8 cellular contexts compared by ENCODE assay signal in the genomic region with DNA sequence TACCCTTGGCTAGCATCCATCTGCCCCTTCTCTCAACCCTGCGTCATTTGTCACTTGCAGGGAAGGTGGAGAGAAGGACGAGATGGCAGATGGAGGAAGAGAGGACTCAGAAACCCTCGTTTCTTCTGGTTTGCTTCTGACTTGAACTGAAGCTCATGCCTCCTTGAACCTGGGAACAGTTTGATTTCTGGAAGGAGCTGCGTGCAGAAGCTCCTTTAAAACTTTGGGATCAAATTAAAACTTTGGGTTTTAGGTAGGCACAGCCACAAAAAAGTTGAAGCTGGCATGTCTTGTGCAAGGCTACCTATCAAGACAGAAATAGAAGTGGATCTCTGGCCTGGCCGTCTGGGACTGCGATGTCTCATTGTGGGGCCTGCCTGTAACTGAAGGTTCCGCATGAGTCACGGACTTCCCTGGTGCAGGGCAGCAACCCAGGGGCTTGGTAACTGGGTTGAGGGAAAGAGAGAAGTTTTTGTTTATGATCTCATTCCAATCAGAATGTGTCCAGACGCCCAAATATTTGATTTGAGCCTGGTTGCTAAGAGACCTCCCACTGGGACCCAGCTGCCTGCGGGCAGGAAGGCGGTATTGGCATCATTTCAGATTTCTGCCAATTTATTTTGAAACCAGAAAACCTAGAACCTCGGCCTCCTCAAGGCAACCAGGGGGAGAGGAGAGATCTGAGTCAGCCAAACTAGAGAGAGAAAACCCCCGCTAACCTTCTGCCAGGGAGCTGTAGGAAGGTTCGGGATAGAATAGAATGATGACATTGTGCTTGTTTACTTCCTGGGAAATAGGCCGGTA. TPM values are rescaled to one million over a fixed set of nuclear protein-coding genes. Genes with fewer than 3 reads are reported as not detected.
A peak's percentile ranks its signal among the peaks of the same experiment; 100 is the strongest.
DNase-seq lines count a peak whose midpoint lies in the region; ATAC-seq and TF ChIP-seq lines count a peak whose summit lies in the region.

No MANE protein-coding gene starts in this region.

- no peaks in the 10 kb centered on the region for H3K27me3 ChIP-seq in tibial nerve

- TF ChIP-seq CTCF in choroid plexus epithelial cell (conservative IDR thresholded peaks at IDR 0.05; ENCODE audit: low read depth, low read length), result peak; percentile 6
- no peak for TF ChIP-seq CTCF in tibial nerve (IDR thresholded peaks at IDR 0.05)

- H3K36me3 ChIP-seq in mesodermal cell (ENCODE audit: control insufficient read depth, insufficient read depth, low read length), result no peaks in the 10 kb centered on the region
- no peaks in the 10 kb centered on the region for H3K36me3 ChIP-seq in tibial nerve

- H3K4me1 ChIP-seq in mesodermal cell (ENCODE audit: control insufficient read depth, insufficient read depth, low read length, poor library complexity, severe bottlenecking), result peaks cover 21% of the 10 kb centered on the region
- peaks cover 0 to 27% (median 10%) of the 10 kb centered on the region in 4 donors for H3K4me1 ChIP-seq in tibial nerve

- ATAC-seq in GM21360 (IDR thresholded peaks at IDR 0.05; ENCODE audit: unreplicated experiment) (peak; percentile 73), HG03139 (IDR thresholded peaks at IDR 0.05; ENCODE audit: unreplicated experiment) (no peak)

- H3K9me3 ChIP-seq in mesodermal cell (ENCODE audit: control insufficient read depth, low read length) (no peaks in the 10 kb centered on the region), tibial nerve (no peaks in the 10 kb centered on the region)

- H3K27ac ChIP-seq in mesodermal cell (ENCODE audit: low read depth, low read length, severe bottlenecking) (peak overlapping the region; percentile 94), tibial nerve (peak overlapping the region in 3 of 4 donors; percentile 40 to 80 (median 65))

- no peak for TF ChIP-seq POLR2A in tibial nerve (IDR thresholded peaks at IDR 0.05)

- DNase-seq in ELF-1 (ENCODE audit: low read depth, low spot score) (peak; percentile 63), HK-2 (ENCODE audit: unreplicated experiment) (peak; percentile 61), SHP77 (lab: John Stamatoyannopoulos, UW) (peak; percentile 57 to 72), choroid plexus epithelial cell (ENCODE audit: low read depth) (peak; percentile 98), tibial nerve (ENCODE audit: low spot score in 2 of 2) (peak; percentile 42 to 50)

- TF ChIP-seq EP300 in tibial nerve (IDR thresholded peaks at IDR 0.05), result peak in 1 of 2 donors; percentile 17

- H3K4me3 ChIP-seq in choroid plexus epithelial cell (ENCODE audit: low read depth, low read length), result no peak overlapping the region
- no peak overlapping the region for H3K4me3 ChIP-seq in mesodermal cell (ENCODE audit: extremely low read depth, insufficient read depth, low read length, poor library complexity, severe bottlenecking)
- H3K4me3 ChIP-seq in tibial nerve, result no peak overlapping the region

- 67 to 78% methylated on average over 12 to 13 of the region's 15 CpGs for WGBS in mesodermal cell (ENCODE audit: insufficient coverage in 2 of 2), 2 experiments
- WGBS in tibial nerve, 2 donors, result 21 to 24% methylated on average over 15 of the region's 15 CpGs

RNA-seq across cellular contexts. Expression of a gene that starts 15.8 kb away (rescaled TPM):
- polyA plus RNA-seq in mesodermal cell (2013, experiment 1 of 2), result 3.6 TPM
- polyA plus RNA-seq in mesodermal cell (2013, experiment 2 of 2), result 3.6 TPM
- 10 to 100 TPM in 3 of 4 donors, 1 to 10 TPM in 1; 6.9 to 20.5 (median 17.2) TPM for total RNA-seq in tibial nerve

Comparison
In these comparisons a context has a peak if more than half of its experiments do, and no peak if none do; other contexts are left out.
1. DNase-seq: peak in every context shown above with its lines; median percentile 98 in choroid plexus epithelial cell; 64 in SHP77; 63 in ELF-1; 61 in HK-2; 46 in tibial nerve.